In the genomic region with DNA sequence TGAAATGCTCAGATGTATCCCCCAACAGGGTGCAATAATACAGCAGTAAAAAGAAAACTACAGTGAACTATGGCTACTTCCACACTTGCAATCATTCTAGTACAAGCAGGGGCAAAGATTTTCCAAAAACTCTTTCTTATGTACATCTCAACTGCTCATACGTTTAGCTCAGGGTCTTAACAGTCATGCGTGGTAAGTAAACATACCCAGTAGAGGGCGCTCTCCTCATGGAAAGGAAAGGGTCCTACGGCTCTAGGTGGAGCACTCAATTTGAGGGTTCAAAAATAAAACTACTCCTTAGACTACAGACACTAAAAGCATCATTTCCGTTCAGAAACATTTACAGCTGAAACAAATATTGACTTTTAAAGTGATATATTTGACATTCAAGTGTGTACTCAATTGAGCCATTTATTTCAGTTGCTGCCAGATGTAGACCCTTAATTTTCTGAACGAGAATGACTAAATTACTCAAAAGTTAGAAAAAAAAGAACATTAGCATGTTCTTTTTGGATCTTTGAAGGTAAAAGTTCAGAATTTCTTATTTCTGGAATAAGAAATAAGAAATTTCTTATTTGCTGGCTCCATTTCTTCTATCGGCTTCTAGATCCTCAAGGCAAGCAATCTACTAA, we compare ENCODE assay signal across 8 cellular contexts.
DNase-seq lines count a peak whose midpoint lies in the region; ATAC-seq and TF ChIP-seq lines count a peak whose summit lies in the region.

No MANE protein-coding gene starts in this region.

- intact Hi-C loops in HCT116 (cut with micrococcal nuclease): no loop called here

- H3K4me1 ChIP-seq in HCT116 (ENCODE audit: control insufficient read depth in 1 of 2, insufficient read depth in 2 of 2, low read length in 2 of 2) (no peaks in the 10 kb centered on the region), tibial nerve (no peaks in the 10 kb centered on the region)

- H2AFZ ChIP-seq in HCT116 (ENCODE audit: low read depth, low read length, poor library complexity, severe bottlenecking): peak overlapping the region; percentile 83

- no TSS peak for BruUV-seq in HCT116 (replicated peaks; lab: Mats Ljungman, UMichigan)

- H3K4me2 ChIP-seq in HCT116 (ENCODE audit: low read length): no peak overlapping the region

- H3K36me3 Mint-ChIP-seq in type B pancreatic cell: no peaks in the 10 kb centered on the region

- no peaks in the 10 kb centered on the region for H3K79me2 ChIP-seq in HCT116 (ENCODE audit: insufficient read depth, low read length)

- H3K27ac Mint-ChIP-seq in type B pancreatic cell: no peak overlapping the region

- peak; percentile 97 for ATAC-seq in HCT116

- no peaks in the 10 kb centered on the region for H3K9me2 ChIP-seq in HCT116 (ENCODE audit: insufficient read depth)

- TF ChIP-seq POLR2A in HCT116 (IDR thresholded peaks at IDR 0.05; ENCODE audit: borderline replicate concordance, extremely low read depth, insufficient read depth, insufficient read length) (no peak), tibial nerve (IDR thresholded peaks at IDR 0.05) (no peak)

- H3K4me3 ChIP-seq in HCT116 (replicated peaks in 1 of 2; ENCODE audit: low read depth in 1 of 2, low read length in 2 of 2) (no peak overlapping the region), fibroblast of mammary gland (ENCODE audit: control insufficient read depth, low read depth, low read length) (no peak overlapping the region), tibial nerve (no peak overlapping the region)

- RAD21 ChIA-PET in HCT116 (lab: Charles Lee; ENCODE audit: low non-redundant PET in 1 of 2, low total read pairs in 2 of 2, uncharacterized antibody in 2 of 2, unreplicated experiment in 2 of 2): interaction anchor here in 1 of 2 experiments (1.0 kb wide), 1 partner anchor 28 kb away, joined by 4 read pairs; no protein-coding TSS in a partner anchor

- H3K9me3 ChIP-seq in HCT116 (ENCODE audit: control insufficient read depth in 1 of 2, insufficient read depth in 1 of 2, low read depth in 1 of 2, low read length in 2 of 2): no peaks in the 10 kb centered on the region
- H3K9me3 ChIP-seq in tibial nerve: no peaks in the 10 kb centered on the region

- POLR2A ChIA-PET in HCT116 (lab: Charles Lee): no interaction called here

- TF ChIP-seq RAD21 in HCT116 (IDR thresholded peaks at IDR 0.05; ENCODE audit: low read depth): peak; percentile 69

- WGBS in tibial nerve, 2 donors: 32 to 37% methylated on average over 7 of the region's 7 CpGs

- peaks cover 4% of the 10 kb centered on the region for H3K27me3 Mint-ChIP-seq in type B pancreatic cell

- H3K9me3 Mint-ChIP-seq in type B pancreatic cell: no peaks in the 10 kb centered on the region

- no peak overlapping the region for H3K4me3 Mint-ChIP-seq in type B pancreatic cell

- no peaks in the 10 kb centered on the region for H4K20me1 ChIP-seq in HCT116 (ENCODE audit: insufficient read depth)

- H3K36me3 ChIP-seq in HCT116 (ENCODE audit: control insufficient read depth in 1 of 2, insufficient read depth in 2 of 2, low read length in 2 of 2): no peaks in the 10 kb centered on the region
- no peaks in the 10 kb centered on the region for H3K36me3 ChIP-seq in tibial nerve

- CTCF ChIA-PET in HCT116 (lab: Charles Lee): interaction anchor here (0.5 to 1.3 kb wide), 9 partner anchors 8 to 511 kb away, joined by 3 to 6 read pairs (median 3); no protein-coding TSS in a partner anchor

- no peak overlapping the region for H3K9ac ChIP-seq in HCT116 (ENCODE audit: low read length)

- H3K4me1 Mint-ChIP-seq in type B pancreatic cell (ENCODE audit: unreplicated experiment): no peaks in the 10 kb centered on the region

- H3K27ac ChIP-seq in HCT116 (ENCODE audit: low read depth, low read length) (no peak overlapping the region), tibial nerve (no peak overlapping the region)

- no peak for TF ChIP-seq EP300 in tibial nerve (IDR thresholded peaks at IDR 0.05)

- DNase-seq in stimulated activated CD4-positive, alpha-beta T cell treated with anti-CD3 and anti-CD28 coated beads, Interleukin-15, amount 100 ng/mL, for 24 hours: peak; percentile 3
- DNase-seq in stimulated activated CD4-positive, alpha-beta T cell treated with anti-CD3 and anti-CD28 coated beads, Interleukin-2, amount 100 ng/mL, for 24 hours: no peak
- peak; percentile 68 for DNase-seq in HCT116 (ENCODE audit: low read depth, low spot score)
- peak; percentile 25 for DNase-seq in LoVo (ENCODE audit: low spot score)
- DNase-seq in RKO (ENCODE audit: low spot score): peak; percentile 55
- DNase-seq in fibroblast of mammary gland (ENCODE audit: low read depth): peak; percentile 78
- no peak for DNase-seq in type B pancreatic cell (ENCODE audit: extremely low spot score, unreplicated experiment)
- DNase-seq in tibial nerve (ENCODE audit: low spot score in 2 of 2): no peak

- TF ChIP-seq CTCF in HCT116 (IDR thresholded peaks at IDR 0.05 in 2 of 3, conservative IDR thresholded peaks at IDR 0.05 in 1 of 3; ENCODE audit: borderline replicate concordance in 1 of 3, insufficient read depth in 1 of 3, low read depth in 2 of 3, low read length in 2 of 3) (peak; percentile 59 to 91 (median 81); a peak in 5 of 6 replicates), fibroblast of mammary gland (conservative IDR thresholded peaks at IDR 0.05; ENCODE audit: control insufficient read depth, insufficient read depth, low read depth, low read length) (peak; percentile 82), type B pancreatic cell (conservative IDR thresholded peaks at IDR 0.05) (peak; percentile 77), tibial nerve (IDR thresholded peaks at IDR 0.05) (peak in 2 of 5 experiments; percentile 21 to 41)

- 0 out of 2 replicates have a peak, but pooled peaks cover 3% of the 10 kb centered on the region for H3K27me3 ChIP-seq in HCT116 (ENCODE audit: insufficient read depth, low read length)
- H3K27me3 ChIP-seq in tibial nerve: no peaks in the 10 kb centered on the region

TF ChIP-seq in HCT116, 20 proteins besides CTCF, POLR2A, EP300 and RAD21:
- TF ChIP-seq CBX3 (IDR thresholded peaks at IDR 0.05; ENCODE audit: low read depth) (no peak), CEBPB (IDR thresholded peaks at IDR 0.05; ENCODE audit: low read depth) (no peak)

Comparison
In these comparisons a context has a peak if more than half of its experiments do, and no peak if none do; other contexts are left out.
1. DNase-seq: peak in stimulated activated CD4-positive, alpha-beta T cell treated with anti-CD3 and anti-CD28 coated beads, Interleukin-15, amount 100 ng/mL, for 24 hours (single experiment), HCT116 (single experiment), LoVo (single experiment), RKO (single experiment) and fibroblast of mammary gland (single experiment); none in stimulated activated CD4-positive, alpha-beta T cell treated with anti-CD3 and anti-CD28 coated beads, Interleukin-2, amount 100 ng/mL, for 24 hours (0 of 2), type B pancreatic cell (single experiment) and tibial nerve (0 of 2).